In genomic region chr22:30399718-30400117, GRCh38 we compare ENCODE assay signal across 15 cellular contexts. TPM values are rescaled to one million over a fixed set of nuclear protein-coding genes. Genes with fewer than 3 reads are reported as not detected.
DNase-seq lines count a peak whose midpoint lies in the region; ATAC-seq and TF ChIP-seq lines count a peak whose summit lies in the region.
"Had no signal": no experiment of that assay in that cellular context is flagged by ENCODE, and none has a peak within 500 bp of the region (broad histone marks: within the 10 kb centered on the region; RNA-seq: fewer than 3 reads in every experiment).

No MANE protein-coding gene starts in this region.

- H3K27ac Mint-ChIP-seq in naive thymus-derived CD4-positive, alpha-beta T cell: peak overlapping the region in 7 of 9 donors; percentile 7 to 92 (median 36)
- H3K27ac Mint-ChIP-seq: H9 had no signal

- H3K9me3 Mint-ChIP-seq in naive thymus-derived CD4-positive, alpha-beta T cell: no peaks in the 10 kb centered on the region
- H3K9me3 Mint-ChIP-seq: H9 had no signal

- TF ChIP-seq POLR2A in esophagus squamous epithelium (IDR thresholded peaks at IDR 0.05): no peak

- peaks cover 0 to 5% (median 0%) of the 10 kb centered on the region in 5 donors for H3K27me3 Mint-ChIP-seq in naive thymus-derived CD4-positive, alpha-beta T cell

- no peak for ATAC-seq in naive thymus-derived CD4-positive, alpha-beta T cell
- ATAC-seq in left ventricle myocardium superior: no peak

- no peak overlapping the region for H3K4me3 Mint-ChIP-seq in naive thymus-derived CD4-positive, alpha-beta T cell
- H3K4me3 Mint-ChIP-seq: H9 had no signal

- H3K9me3 ChIP-seq in adipocyte (ENCODE audit: control insufficient read depth, low read length): no peaks in the 10 kb centered on the region
- no peaks in the 10 kb centered on the region for H3K9me3 ChIP-seq in esophagus squamous epithelium
- H3K9me3 ChIP-seq in naive thymus-derived CD4-positive, alpha-beta T cell (ENCODE audit: control insufficient read depth in 2 of 3, low read length in 3 of 3): no peaks in the 10 kb centered on the region
- H3K9me3 ChIP-seq: BLaER1 treated with 17β-estradiol and CSF1 and Interleukin-3, amounts not matched to agents 10 nM and 100 nM had no signal

- H3K4me1 ChIP-seq in adipocyte (ENCODE audit: control insufficient read depth, insufficient read depth, low read length): peaks cover 39% of the 10 kb centered on the region
- peaks cover 20 to 55% (median 24%) of the 10 kb centered on the region in 3 donors for H3K4me1 ChIP-seq in esophagus squamous epithelium
- H3K4me1 ChIP-seq in naive thymus-derived CD4-positive, alpha-beta T cell (ENCODE audit: control insufficient read depth in 2 of 2, insufficient read depth in 2 of 2, low read length in 2 of 2): peaks cover 12 to 22% of the 10 kb centered on the region in 2 donors

- peak overlapping the region in 3 of 4 donors; percentile 54 to 62 (median 54) for H3K27ac ChIP-seq in esophagus squamous epithelium
- H3K27ac ChIP-seq in naive thymus-derived CD4-positive, alpha-beta T cell (ENCODE audit: low read depth, low read length): no peak overlapping the region
- H3K27ac ChIP-seq in temporal lobe (ENCODE audit: low read depth, low read length): peak overlapping the region; percentile 65
- H3K27ac ChIP-seq: BLaER1 treated with 17β-estradiol and CSF1 and Interleukin-3, amounts not matched to agents 10 nM and 100 nM had no signal

- H3K4me1 Mint-ChIP-seq in naive thymus-derived CD4-positive, alpha-beta T cell: peaks cover 16 to 57% (median 31%) of the 10 kb centered on the region in 7 donors

- CTCF ChIA-PET in naive thymus-derived CD4-positive, alpha-beta T cell (lab: Charles Lee): no interaction called here

- POLR2A ChIA-PET in naive thymus-derived CD4-positive, alpha-beta T cell (lab: Charles Lee): interaction anchor here (6.0 to 12.2 kb wide), 2 partner anchors 11 to 25 kb away, joined by 52 to 158 read pairs; partner anchors contain the start of gene MTFP1

- H3K27me3 ChIP-seq in adipocyte (replicated peaks; ENCODE audit: control insufficient read depth, insufficient read depth, low read length): no peaks in the 10 kb centered on the region
- peaks cover 0 to 20% (median 0%) of the 10 kb centered on the region in 4 donors for H3K27me3 ChIP-seq in esophagus squamous epithelium
- H3K27me3 ChIP-seq in naive thymus-derived CD4-positive, alpha-beta T cell (ENCODE audit: control insufficient read depth in 2 of 2, insufficient read depth in 2 of 2, low read length in 2 of 2): no peaks in the 10 kb centered on the region

- peaks cover 0 to 4% (median 3%) of the 10 kb centered on the region in 5 donors for H3K36me3 Mint-ChIP-seq in naive thymus-derived CD4-positive, alpha-beta T cell

- H3K36me3 ChIP-seq in adipocyte (ENCODE audit: control insufficient read depth, insufficient read depth, low read length, severe bottlenecking): no peaks in the 10 kb centered on the region
- peaks cover 0 to 34% (median 0%) of the 10 kb centered on the region in 3 donors for H3K36me3 ChIP-seq in esophagus squamous epithelium
- H3K36me3 ChIP-seq in naive thymus-derived CD4-positive, alpha-beta T cell (ENCODE audit: control insufficient read depth in 2 of 3, insufficient read depth in 3 of 3, low read length in 3 of 3): peaks cover 0 to 4% (median 0%) of the 10 kb centered on the region in 3 experiments

- peak overlapping the region; percentile 7 for H3K9ac ChIP-seq in adipocyte (ENCODE audit: low read length)
- H3K9ac ChIP-seq: BLaER1 treated with 17β-estradiol and CSF1 and Interleukin-3, amounts not matched to agents 10 nM and 100 nM had no signal

- DNase-seq in adipocyte (ENCODE audit: low read depth) (no peak), esophagus squamous epithelium (lab: John Stamatoyannopoulos, UW) (no peak), left ventricle myocardium superior (no peak), A172 (ENCODE audit: low spot score) (no peak), NCI-H524 (lab: John Stamatoyannopoulos, UW) (no peak)
- DNase-seq in naive thymus-derived CD4-positive, alpha-beta T cell: no peak
- no peak for DNase-seq in stimulated activated CD4-positive, alpha-beta T cell treated with anti-CD3 and anti-CD28 coated beads, Interleukin-12 subunit alpha, Interleukin-12 subunit beta, amount 100 ng/mL, for 4 hours
- DNase-seq: H9, Karpas-422, NCI-H1417, NCI-H1930, NCI-H2171, NCI-H510A had no signal

- no peak for TF ChIP-seq CTCF in esophagus squamous epithelium (IDR thresholded peaks at IDR 0.05)

- WGBS in esophagus squamous epithelium, 2 donors: 72 to 90% methylated on average over 2 to 3 of the region's 5 CpGs

- intact Hi-C loops in esophagus squamous epithelium (cut with DNase I): no loop called here
- intact Hi-C loops in naive thymus-derived CD4-positive, alpha-beta T cell (cut with micrococcal nuclease): loop anchor here in 1 of 2 donors (10.0 kb wide), 1 partner anchor 355 kb away; no protein-coding TSS in a partner anchor
- intact Hi-C loops in left ventricle myocardium superior (cut with micrococcal nuclease): loop anchor here (10.0 kb wide), 1 partner anchor 85 kb away; no protein-coding TSS in a partner anchor

- H3K4me3 ChIP-seq in adipocyte (ENCODE audit: low read length): no peak overlapping the region
- H3K4me3 ChIP-seq in esophagus squamous epithelium: no peak overlapping the region
- H3K4me3 ChIP-seq in naive thymus-derived CD4-positive, alpha-beta T cell (ENCODE audit: low read length): no peak overlapping the region
- H3K4me3 ChIP-seq: BLaER1 treated with 17β-estradiol and CSF1 and Interleukin-3, amounts not matched to agents 10 nM and 100 nM had no signal

RNA-seq across cellular contexts. Expression of gene SEC14L2, which starts 2.9 kb away (rescaled TPM):
- total RNA-seq in esophagus squamous epithelium: 10 to 100 TPM; 16.6 to 45.4 (median 28.2) TPM
- total RNA-seq in naive thymus-derived CD4-positive, alpha-beta T cell: 100 to 1,000 TPM in 1 of 5 experiments, 10 to 100 TPM in 4; 10.7 to 147 (median 16.5) TPM
- polyA plus RNA-seq in naive thymus-derived CD4-positive, alpha-beta T cell: 10 to 100 TPM; 12.7 to 20.7 TPM
- total RNA-seq in temporal lobe: 3.9 TPM
- total RNA-seq in left ventricle myocardium superior: 0.82 TPM
- total RNA-seq in A172 (2014; rRNA removed; shearing (Covaris generic)): 5.4 and 11.8 TPM in 2 replicates

RNA-seq across cellular contexts. Expression of gene RNF215, which starts 12.5 kb away (rescaled TPM):
- total RNA-seq in esophagus squamous epithelium (1 to 10 TPM; 2.3 to 8.4 (median 3.9) TPM), temporal lobe (13.8 TPM), left ventricle myocardium superior (5.4 TPM)
- 10 to 100 TPM in 1 of 5 experiments, 1 to 10 TPM in 4; 4.3 to 10.8 (median 5.3) TPM for total RNA-seq in naive thymus-derived CD4-positive, alpha-beta T cell
- 1 to 10 TPM in 1 of 2 donors, under 1 TPM in 1; 0.08 to 1.1 TPM for polyA plus RNA-seq in naive thymus-derived CD4-positive, alpha-beta T cell
- 9.9 and 15.6 TPM in 2 replicates for total RNA-seq in A172 (2014; rRNA removed; shearing (Covaris generic))

RNA-seq across cellular contexts. Expression of gene MTFP1, which starts 25.9 kb away (rescaled TPM):
- 10 to 100 TPM; 15.9 to 21.2 (median 19.0) TPM for total RNA-seq in esophagus squamous epithelium
- total RNA-seq in naive thymus-derived CD4-positive, alpha-beta T cell: 10 to 100 TPM; 10.2 to 68.2 (median 23.6) TPM
- polyA plus RNA-seq in naive thymus-derived CD4-positive, alpha-beta T cell: 10 to 100 TPM; 26.7 to 30.4 TPM
- 0.98 TPM for total RNA-seq in temporal lobe
- 16.3 TPM for total RNA-seq in left ventricle myocardium superior
- 16.6 and 17.1 TPM in 2 replicates for total RNA-seq in A172 (2014; rRNA removed; shearing (Covaris generic))

RNA-seq across cellular contexts. Expression of gene CCDC157, which starts 42.9 kb away (rescaled TPM):
- total RNA-seq in esophagus squamous epithelium: 1 to 10 TPM in 3 of 4 donors, under 1 TPM in 1; 0.47 to 9.2 (median 3.1) TPM
- total RNA-seq in naive thymus-derived CD4-positive, alpha-beta T cell: 1 to 10 TPM; 1.8 to 6.9 (median 3.2) TPM
- polyA plus RNA-seq in naive thymus-derived CD4-positive, alpha-beta T cell: 1 to 10 TPM; 1.4 to 2.1 TPM
- total RNA-seq in temporal lobe: 3.4 TPM
- total RNA-seq in left ventricle myocardium superior: 0.37 TPM
- total RNA-seq in A172 (2014; rRNA removed; shearing (Covaris generic)): 1.1 and 1.2 TPM in 2 replicates

RNA-seq across cellular contexts. Expression of gene SF3A1, which starts 43.0 kb away (rescaled TPM):
- total RNA-seq in esophagus squamous epithelium: 10 to 100 TPM; 29.1 to 94.2 (median 63.3) TPM
- 100 to 1,000 TPM; 267 to 341 (median 284) TPM for total RNA-seq in naive thymus-derived CD4-positive, alpha-beta T cell
- polyA plus RNA-seq in naive thymus-derived CD4-positive, alpha-beta T cell: 100 to 1,000 TPM in 1 of 2 donors, 10 to 100 TPM in 1; 83.2 to 115 TPM
- total RNA-seq in temporal lobe: 18.2 TPM
- 104 TPM for total RNA-seq in left ventricle myocardium superior
- 25.1 and 39.8 TPM in 2 replicates for total RNA-seq in A172 (2014; rRNA removed; shearing (Covaris generic))
